Comparison of ENCODE assay signal across 19 cellular contexts in genomic region chr1:42330215-42330614, GRCh38. TPM values are rescaled to one million over a fixed set of nuclear protein-coding genes. Genes with fewer than 3 reads are reported as not detected.
DNase-seq lines count a peak whose midpoint lies in the region; ATAC-seq, FAIRE-seq and TF ChIP-seq lines count a peak whose summit lies in the region.
"Had no signal": no experiment of that assay in that cellular context is flagged by ENCODE, and none has a peak within 500 bp of the region (broad histone marks: within the 10 kb centered on the region; RNA-seq: fewer than 3 reads in every experiment).

No MANE protein-coding gene starts in this region.

- H3K9me3 ChIP-seq in DND-41 (ENCODE audit: insufficient read depth, low read length, severe bottlenecking), result no peaks in the 10 kb centered on the region
- no peaks in the 10 kb centered on the region for H3K9me3 ChIP-seq in K562 (replicated peaks; ENCODE audit: control insufficient read depth, insufficient read depth, low read depth, low read length)
- H3K9me3 ChIP-seq: HAP-1 had no signal

- DNase-seq in NCI-H82 (lab: John Stamatoyannopoulos, UW), result peak; percentile 70
- DNase-seq in NCI-H82 treated with DMSO at 0.1 percent for 48 hours (lab: John Stamatoyannopoulos, UW; ENCODE audit: unreplicated experiment), result no peak
- DNase-seq in DND-41, result no peak
- DNase-seq in K562 (ENCODE audit: extremely low read depth in 1 of 4, low spot score in 3 of 4), result no peak
- no peak for DNase-seq in 8988T
- DNase-seq in MV-4-11 (lab: John Stamatoyannopoulos, UW), result no peak
- no peak for DNase-seq in kidney glomerular epithelial cell (lab: John Stamatoyannopoulos, UW)
- DNase-seq: CD8-positive, alpha-beta memory T cell; COR-L47; DMS 273 treated with DMSO at 0.1 percent for 48 hours; DMS79; GF-D8; KG1 had no signal

- ATAC-seq in DND-41 (ENCODE audit: insufficient read depth, low read depth) (no peak), K562 (no peak)

- CTCF ChIA-PET in K562 (lab: Yijun Ruan, JAX; ENCODE audit: low intra/inter-chr PET ratio), result no interaction called here

- TF ChIP-seq CTCF in DND-41 (IDR thresholded peaks at IDR 0.05; ENCODE audit: borderline replicate concordance, extremely low read depth, low read length, poor library complexity, severe bottlenecking) (no peak), K562 (IDR thresholded peaks at IDR 0.05 in 2 of 3, conservative IDR thresholded peaks at IDR 0.05 in 1 of 3; ENCODE audit: insufficient read depth in 2 of 3, low read depth in 1 of 3, low read length in 3 of 3) (no peak)

- FAIRE-seq in K562 (lab: Jason Lieb, UNC), result no peak
- FAIRE-seq: HTR-8/SVneo had no signal

- no peaks in the 10 kb centered on the region for H3K27me3 ChIP-seq in DND-41 (ENCODE audit: insufficient read depth, low read length, poor library complexity)
- H3K27me3 ChIP-seq in K562 (ENCODE audit: control insufficient read depth in 2 of 2, insufficient read depth in 2 of 2, low read length in 2 of 2), result no peaks in the 10 kb centered on the region
- H3K27me3 ChIP-seq: BLaER1 treated with 17β-estradiol and CSF1 and Interleukin-3, amounts not matched to agents 10 nM and 100 nM had no signal

- H2AFZ ChIP-seq in DND-41 (ENCODE audit: low read depth, low read length) (no peak overlapping the region), K562 (ENCODE audit: low read depth, low read length) (no peak overlapping the region)

- TF ChIP-seq POLR2A in K562 (conservative IDR thresholded peaks at IDR 0.05), result no peak

- intact Hi-C loops in K562 (cut with micrococcal nuclease), result no loop called here

- H3K4me1 ChIP-seq in DND-41 (ENCODE audit: insufficient read depth, low read length) (peaks cover 30% of the 10 kb centered on the region), K562 (replicated peaks in 1 of 2; ENCODE audit: control insufficient read depth in 2 of 2, insufficient read depth in 2 of 2, low read length in 2 of 2) (peaks cover 14 to 16% of the 10 kb centered on the region in 2 experiments; a peak in 4 of 5 replicates)

- POLR2A ChIA-PET in K562 (lab: Yijun Ruan, JAX), result interaction anchor here (1.6 to 2.6 kb wide), 2 partner anchors 9 to 14 kb away, joined by 4 to 20 read pairs; no protein-coding TSS in a partner anchor

- H3K27ac ChIP-seq in DND-41 (ENCODE audit: low read length) (no peak overlapping the region), K562 (ENCODE audit: extremely low read depth, low read depth, low read length) (no peak overlapping the region)
- H3K27ac ChIP-seq: BLaER1 treated with 17β-estradiol and CSF1 and Interleukin-3, amounts not matched to agents 10 nM and 100 nM had no signal

- peaks cover 98% of the 10 kb centered on the region for H3K79me2 ChIP-seq in DND-41 (ENCODE audit: insufficient read depth, low read length)
- peaks cover 98% of the 10 kb centered on the region for H3K79me2 ChIP-seq in K562 (ENCODE audit: control insufficient read depth, insufficient read depth, low read length)

- H3K36me3 ChIP-seq in DND-41 (ENCODE audit: insufficient read depth, low read length) (no peaks in the 10 kb centered on the region; the same call in 1 of the 2 replicates), K562 (ENCODE audit: control insufficient read depth, insufficient read depth, low read length) (no peaks in the 10 kb centered on the region; the same call in 2 of the 3 replicates)

- TF ChIP-seq EP300 in K562 (IDR thresholded peaks at IDR 0.05; ENCODE audit: low read length), result no peak

- WGBS in K562 (ENCODE audit: insufficient coverage, low coverage, missing lambda C conversion rate), result 92% methylated on average over 10 of the region's 10 CpGs

- H3K9ac ChIP-seq in DND-41 (ENCODE audit: low read depth, low read length) (no peak overlapping the region), K562 (ENCODE audit: insufficient read depth in 1 of 2, low read depth in 2 of 2, low read length in 2 of 2) (no peak overlapping the region)
- H3K9ac ChIP-seq: BLaER1 treated with 17β-estradiol and CSF1 and Interleukin-3, amounts not matched to agents 10 nM and 100 nM had no signal

- H4K20me1 ChIP-seq in DND-41 (ENCODE audit: insufficient read depth, low read length) (peaks cover 88% of the 10 kb centered on the region), K562 (replicated peaks; ENCODE audit: control insufficient read depth, insufficient read depth, low read length) (peaks cover 17% of the 10 kb centered on the region)

- H3K4me3 ChIP-seq in DND-41 (ENCODE audit: low read depth in 1 of 2, low read length in 2 of 2) (no peak overlapping the region), K562 (no peak overlapping the region)
- H3K4me3 ChIP-seq: BLaER1 treated with 17β-estradiol and CSF1 and Interleukin-3, amounts not matched to agents 10 nM and 100 nM; HAP-1 had no signal

- H3K4me2 ChIP-seq in DND-41 (ENCODE audit: insufficient read depth, low read length), result 0 out of 2 replicates have a peak overlapping the region, but pooled peaks have one; percentile 15
- H3K4me2 ChIP-seq in K562 (ENCODE audit: insufficient read depth, low read length), result no peak overlapping the region
- H3K4me2 ChIP-seq: BLaER1 treated with 17β-estradiol and CSF1 and Interleukin-3, amounts not matched to agents 10 nM and 100 nM had no signal

- TF ChIP-seq RAD21 in K562 (CRISPR knock-in tag; conservative IDR thresholded peaks at IDR 0.05 in 1 of 2, IDR thresholded peaks at IDR 0.05 in 1 of 2), result no peak

- H3K9me1 ChIP-seq in K562 (ENCODE audit: control insufficient read depth, insufficient read depth, low read length), result peaks cover 5% of the 10 kb centered on the region

- BruUV-seq in K562 (replicated peaks; lab: Mats Ljungman, UMichigan), result no TSS peak

- in situ Hi-C loops in K562 (cut with MboI), result no loop called here

TF ChIP-seq in K562, 482 proteins besides CTCF, POLR2A, EP300 and RAD21:
- no peak for TF ChIP-seq PHB2 (IDR thresholded peaks at IDR 0.05; ENCODE audit: low read depth)
- no peak for TF ChIP-seq ZNF354B (CRISPR knock-in tag; IDR thresholded peaks at IDR 0.05)
- TF ChIP-seq, protein P1, sequence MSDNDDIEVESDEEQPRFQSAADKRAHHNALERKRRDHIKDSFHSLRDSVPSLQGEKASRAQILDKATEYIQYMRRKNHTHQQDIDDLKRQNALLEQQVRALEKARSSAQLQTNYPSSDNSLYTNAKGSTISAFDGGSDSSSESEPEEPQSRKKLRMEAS (CRISPR knock-in tag; IDR thresholded peaks at IDR 0.05), result no peak
- TF ChIP-seq NFYB (IDR thresholded peaks at IDR 0.05; ENCODE audit: extremely low read depth, insufficient read length), result no peak
- TF ChIP-seq CCAR2 (IDR thresholded peaks at IDR 0.05; ENCODE audit: low read depth, low read length), result no peak
- peak; percentile 80 for TF ChIP-seq ZBTB33 (CRISPR knock-in tag; IDR thresholded peaks at IDR 0.05)

RNA-seq across cellular contexts. Expression of gene FOXJ3, which starts 4.8 kb away (rescaled TPM):
- 92.7 and 185 TPM in 2 replicates for total RNA-seq in K562 (2011; cell fraction: chromatin; rRNA removed; ENCODE audit: low replicate concordance)
- 21.8 and 39.1 TPM in 2 replicates for total RNA-seq in K562 (2011; cell fraction: nucleolus; rRNA removed)
- total RNA-seq in K562 (2011; cell fraction: nucleoplasm; rRNA removed), result 57.1 and 84.1 TPM in 2 replicates
- total RNA-seq in K562 (2014; rRNA removed), result 17.9 and 19.3 TPM in 2 replicates
- 23.4 and 27.8 TPM in 2 replicates for total RNA-seq in K562 (2014; rRNA removed; fragmentation: Illumina TruSeq; extraction: Trizol)
- 22.0 and 23.5 TPM in 2 replicates for total RNA-seq in K562 (2015; rRNA removed; fragmentation: Illumina TruSeq; extraction: Trizol)
- 35.3 and 35.4 TPM in 2 replicates for total RNA-seq in K562 (2021)
- polyA plus RNA-seq in K562 (2011; rRNA removed), result 30.5 and 60.5 TPM in 2 replicates
- 29.6 and 38.3 TPM in 2 replicates for polyA plus RNA-seq in K562 (2011; cell fraction: cytosol; rRNA removed)
- 57.9 and 59.2 TPM in 2 replicates for polyA plus RNA-seq in K562 (2011; cell fraction: nucleus; rRNA removed)
- polyA plus RNA-seq in K562 (2012), result 14.5 and 16.8 TPM in 2 replicates
- 27.7 and 34.6 TPM in 2 replicates for polyA plus RNA-seq in K562 (2014; fragmentation: Illumina TruSeq; extraction: Trizol)
- 10 to 100 TPM in 1 of 2 experiments, 1 to 10 TPM in 1; 8.7 to 13.1 TPM for polyA plus RNA-seq in K562 (2014; fragmentation: Nextera tagmentation; extraction: Ambion mirVana)
- 19.0 and 20.1 TPM in 2 replicates for polyA plus RNA-seq in K562 (2014; rRNA removed)
- polyA minus RNA-seq in K562 (2011; rRNA and poly(A)+ RNA removed), result 70.3 and 80.2 TPM in 2 replicates
- 24.8 and 25.2 TPM in 2 replicates for polyA minus RNA-seq in K562 (2011; cell fraction: cytosol; rRNA and poly(A)+ RNA removed)
- polyA minus RNA-seq in K562 (2011; cell fraction: nucleus; rRNA and poly(A)+ RNA removed), result 28.0 and 65.0 TPM in 2 replicates

RNA-seq across cellular contexts. Expression of gene RIMKLA, which starts 50.4 kb away (rescaled TPM):
- total RNA-seq in K562 (2011; cell fraction: chromatin; rRNA removed; ENCODE audit: low replicate concordance), result not detected in 2 replicates
- total RNA-seq in K562 (2011; cell fraction: nucleolus; rRNA removed), result not detected in 2 replicates
- total RNA-seq in K562 (2011; cell fraction: nucleoplasm; rRNA removed), result not detected in 2 replicates
- under 0.01 TPM in 1 of 2 replicates, not detected in the other for total RNA-seq in K562 (2014; rRNA removed)
- not detected in 2 replicates for total RNA-seq in K562 (2014; rRNA removed; fragmentation: Illumina TruSeq; extraction: Trizol)
- total RNA-seq in K562 (2015; rRNA removed; fragmentation: Illumina TruSeq; extraction: Trizol), result not detected in 2 replicates
- 0.02 TPM in 2 replicates for total RNA-seq in K562 (2021)
- polyA plus RNA-seq in K562 (2011; rRNA removed), result 0.08 TPM in 1 of 2 replicates, not detected in the other
- under 0.01 TPM in 1 of 2 replicates, not detected in the other for polyA plus RNA-seq in K562 (2011; cell fraction: cytosol; rRNA removed)
- not detected in 2 replicates for polyA plus RNA-seq in K562 (2011; cell fraction: nucleus; rRNA removed)
- polyA plus RNA-seq in K562 (2012), result 0.01 TPM in 2 replicates
- polyA plus RNA-seq in K562 (2014; fragmentation: Illumina TruSeq; extraction: Trizol), result not detected in 2 replicates
- not detected for polyA plus RNA-seq in K562 (2014; fragmentation: Nextera tagmentation; extraction: Ambion mirVana)
- polyA plus RNA-seq in K562 (2014; rRNA removed), result not detected in 2 replicates
- polyA minus RNA-seq in K562 (2011; rRNA and poly(A)+ RNA removed), result not detected in 2 replicates
- not detected in 2 replicates for polyA minus RNA-seq in K562 (2011; cell fraction: cytosol; rRNA and poly(A)+ RNA removed)
- polyA minus RNA-seq in K562 (2011; cell fraction: nucleus; rRNA and poly(A)+ RNA removed), result not detected in 2 replicates
- total RNA-seq: A172, B cell had no signal
- polyA plus RNA-seq: IgD-negative memory B cell had no signal
